Comparison of ENCODE assay signal across 2 cellular contexts in genomic region chr5:140189977-140190867, GRCh38.
TF ChIP-seq lines count a peak whose summit lies in the region.

No MANE protein-coding gene starts in this region.

TF ChIP-seq in A549, 52 proteins besides CTCF, POLR2A, EP300 and RAD21:
- TF ChIP-seq SREBF2 (IDR thresholded peaks at IDR 0.05) (no peak), ZFP36 (IDR thresholded peaks at IDR 0.05; ENCODE audit: borderline replicate concordance, partially characterized antibody) (no peak), FOSL2 (IDR thresholded peaks at IDR 0.05) (no peak), FOSL2 (CRISPR knock-in tag; IDR thresholded peaks at IDR 0.05) (peak; percentile 25; the same call in 1 of the 2 replicates), HDAC2 (IDR thresholded peaks at IDR 0.05) (no peak), EHF (CRISPR knock-in tag; IDR thresholded peaks at IDR 0.05) (no peak), ZNF302 (CRISPR knock-in tag; IDR thresholded peaks at IDR 0.05) (no peak)
TF ChIP-seq in A549: peak in this region for 1.

TF ChIP-seq in HepG2, 621 proteins besides CTCF, POLR2A, EP300 and RAD21:
- no peak for TF ChIP-seq ZNF501 (CRISPR knock-in tag; IDR thresholded peaks at IDR 0.05)
- TF ChIP-seq USF2 (IDR thresholded peaks at IDR 0.05; ENCODE audit: low read depth, low read length) = no peak
- no peak for TF ChIP-seq USF2 (CRISPR knock-in tag; IDR thresholded peaks at IDR 0.05; ENCODE audit: borderline replicate concordance)
- TF ChIP-seq SRSF9 (IDR thresholded peaks at IDR 0.05; ENCODE audit: borderline replicate concordance, insufficient read depth, low read depth, low read length, poor library complexity, severe bottlenecking) = no peak
- TF ChIP-seq SAP130 (CRISPR knock-in tag; IDR thresholded peaks at IDR 0.05; ENCODE audit: low read depth) = peak; percentile 6; the same call in 1 of the 2 replicates
- peak; percentile 46; the same call in 1 of the 2 replicates for TF ChIP-seq FOSL2 (CRISPR knock-in tag; IDR thresholded peaks at IDR 0.05)
- TF ChIP-seq ATF4 (CRISPR knock-in tag; IDR thresholded peaks at IDR 0.05) = peak in 1 of 2 experiments; percentile 40; a peak in 1 of 4 replicates
